15 cellular contexts compared by ENCODE assay signal in genomic region chr4:145786830-145787229, GRCh38.
DNase-seq lines count a peak whose midpoint lies in the region; ATAC-seq and TF ChIP-seq lines count a peak whose summit lies in the region.
"Had no signal": no experiment of that assay in that cellular context is flagged by ENCODE, and none has a peak within 500 bp of the region (broad histone marks: within the 10 kb centered on the region; RNA-seq: fewer than 3 reads in every experiment).

No MANE protein-coding gene starts in this region.

- H3K36me3 ChIP-seq in psoas muscle (ENCODE audit: insufficient read depth in 1 of 2, low read depth in 1 of 2) = no peaks in the 10 kb centered on the region

- peak overlapping the region; percentile 2 for H3K27ac Mint-ChIP-seq in activated T-cell treated with anti-CD3 and anti-CD28 coated beads, Interleukin-2, amount 50 U/mL, for 72 hours
- H3K27ac Mint-ChIP-seq in activated T-helper 1 cell treated with anti-CD3 and anti-CD28 coated beads, Interleukin-12 subunit alpha, Interleukin-12 subunit beta, Interleukin-2, Interleukin-4 antibody, amounts not matched to agents 30 ng/mL and 10 ng/mL and 1 ng/mL, durations not matched to agents 14 hours and 24 hours and 36 hours = peak overlapping the region; percentile 11
- no peak overlapping the region for H3K27ac Mint-ChIP-seq in T-helper 2 cell treated with Interferon-gamma antibody and Interleukin-4, amounts not matched to agents 5 μg/mL and 100 μg/mL, for 36 hours
- H3K27ac Mint-ChIP-seq: CD4-positive, alpha-beta T cell; HFFc6 had no signal

- peak; percentile 10 for DNase-seq in SKM-1 treated with dmso at 0.1 percent for 144 hours (lab: John Stamatoyannopoulos, UW; ENCODE audit: unreplicated experiment)
- DNase-seq in SKM-1 (lab: John Stamatoyannopoulos, UW; ENCODE audit: unreplicated experiment) = no peak
- DNase-seq in activated T-cell treated with anti-CD3 and anti-CD28 coated beads, Interleukin-2, amount 50 U/mL, for 72 hours = no peak
- no peak for DNase-seq in activated T-cell treated with anti-CD3 and anti-CD28 coated beads, Interleukin-2, amount 50 U/mL, for 1 hour
- no peak for DNase-seq in activated T-helper 1 cell treated with anti-CD3 and anti-CD28 coated beads, Interleukin-12 subunit alpha, Interleukin-12 subunit beta, Interleukin-2, Interleukin-4 antibody, amounts not matched to agents 30 ng/mL and 10 ng/mL and 1 ng/mL, durations not matched to agents 14 hours and 24 hours and 36 hours (ENCODE audit: low spot score)
- no peak for DNase-seq in psoas muscle
- DNase-seq in KG1 (lab: John Stamatoyannopoulos, UW) = no peak
- no peak for DNase-seq in T-helper 2 cell treated with Interferon-gamma antibody and Interleukin-4, amounts not matched to agents 5 μg/mL and 100 μg/mL, for 36 hours (ENCODE audit: low spot score)
- DNase-seq: ACHN; Calu3; CD4-positive, alpha-beta T cell; DMS 273 treated with DMSO at 0.1 percent for 48 hours; HCEC 1CT; HFFc6 had no signal

- peaks cover 42% of the 10 kb centered on the region for H3K4me1 Mint-ChIP-seq in activated T-cell treated with anti-CD3 and anti-CD28 coated beads, Interleukin-2, amount 50 U/mL, for 72 hours (ENCODE audit: low read depth)
- H3K4me1 Mint-ChIP-seq in activated T-helper 1 cell treated with anti-CD3 and anti-CD28 coated beads, Interleukin-12 subunit alpha, Interleukin-12 subunit beta, Interleukin-2, Interleukin-4 antibody, amounts not matched to agents 30 ng/mL and 10 ng/mL and 1 ng/mL, durations not matched to agents 14 hours and 24 hours and 36 hours (ENCODE audit: low read depth) = peaks cover 42% of the 10 kb centered on the region
- H3K4me1 Mint-ChIP-seq in T-helper 2 cell treated with Interferon-gamma antibody and Interleukin-4, amounts not matched to agents 5 μg/mL and 100 μg/mL, for 36 hours (ENCODE audit: low read depth) = peaks cover 6% of the 10 kb centered on the region

- H3K27me3 Mint-ChIP-seq in activated T-cell treated with anti-CD3 and anti-CD28 coated beads, Interleukin-2, amount 50 U/mL, for 72 hours (ENCODE audit: low read depth) = no peaks in the 10 kb centered on the region
- H3K27me3 Mint-ChIP-seq in activated T-helper 1 cell treated with anti-CD3 and anti-CD28 coated beads, Interleukin-12 subunit alpha, Interleukin-12 subunit beta, Interleukin-2, Interleukin-4 antibody, amounts not matched to agents 30 ng/mL and 10 ng/mL and 1 ng/mL, durations not matched to agents 14 hours and 24 hours and 36 hours (ENCODE audit: insufficient read depth) = no peaks in the 10 kb centered on the region
- H3K27me3 Mint-ChIP-seq in T-helper 2 cell treated with Interferon-gamma antibody and Interleukin-4, amounts not matched to agents 5 μg/mL and 100 μg/mL, for 36 hours (ENCODE audit: low read depth) = no peaks in the 10 kb centered on the region
- H3K27me3 Mint-ChIP-seq: CD4-positive, alpha-beta T cell had no signal

- H3K27me3 ChIP-seq in psoas muscle (ENCODE audit: insufficient read depth in 3 of 3, low read length in 2 of 3) = no peaks in the 10 kb centered on the region
- H3K27me3 ChIP-seq: BLaER1 treated with 17β-estradiol and CSF1 and Interleukin-3, amounts not matched to agents 10 nM and 100 nM had no signal

- peaks cover 9 to 19% of the 10 kb centered on the region in 2 donors for H3K9me3 Mint-ChIP-seq in activated T-cell treated with anti-CD3 and anti-CD28 coated beads, Interleukin-2, amount 50 U/mL, for 72 hours
- peaks cover 33% of the 10 kb centered on the region for H3K9me3 Mint-ChIP-seq in activated T-helper 1 cell treated with anti-CD3 and anti-CD28 coated beads, Interleukin-12 subunit alpha, Interleukin-12 subunit beta, Interleukin-2, Interleukin-4 antibody, amounts not matched to agents 30 ng/mL and 10 ng/mL and 1 ng/mL, durations not matched to agents 14 hours and 24 hours and 36 hours
- peaks cover 19% of the 10 kb centered on the region for H3K9me3 Mint-ChIP-seq in T-helper 2 cell treated with Interferon-gamma antibody and Interleukin-4, amounts not matched to agents 5 μg/mL and 100 μg/mL, for 36 hours

- no peak overlapping the region for H3K27ac ChIP-seq in psoas muscle
- H3K27ac ChIP-seq: BLaER1 treated with 17β-estradiol and CSF1 and Interleukin-3, amounts not matched to agents 10 nM and 100 nM had no signal

- H3K4me3 Mint-ChIP-seq in activated T-cell treated with anti-CD3 and anti-CD28 coated beads, Interleukin-2, amount 50 U/mL, for 72 hours = no peak overlapping the region
- no peak overlapping the region for H3K4me3 Mint-ChIP-seq in activated T-helper 1 cell treated with anti-CD3 and anti-CD28 coated beads, Interleukin-12 subunit alpha, Interleukin-12 subunit beta, Interleukin-2, Interleukin-4 antibody, amounts not matched to agents 30 ng/mL and 10 ng/mL and 1 ng/mL, durations not matched to agents 14 hours and 24 hours and 36 hours
- no peak overlapping the region for H3K4me3 Mint-ChIP-seq in T-helper 2 cell treated with Interferon-gamma antibody and Interleukin-4, amounts not matched to agents 5 μg/mL and 100 μg/mL, for 36 hours
- H3K4me3 Mint-ChIP-seq: CD4-positive, alpha-beta T cell; HFFc6 had no signal

- no peak overlapping the region for H3K4me3 ChIP-seq in psoas muscle
- H3K4me3 ChIP-seq: BLaER1 treated with 17β-estradiol and CSF1 and Interleukin-3, amounts not matched to agents 10 nM and 100 nM had no signal

- H3K36me3 Mint-ChIP-seq in activated T-cell treated with anti-CD3 and anti-CD28 coated beads, Interleukin-2, amount 50 U/mL, for 72 hours (ENCODE audit: insufficient read depth in 2 of 2) = peaks cover 21 to 50% of the 10 kb centered on the region in 2 donors
- peaks cover 52% of the 10 kb centered on the region for H3K36me3 Mint-ChIP-seq in activated T-helper 1 cell treated with anti-CD3 and anti-CD28 coated beads, Interleukin-12 subunit alpha, Interleukin-12 subunit beta, Interleukin-2, Interleukin-4 antibody, amounts not matched to agents 30 ng/mL and 10 ng/mL and 1 ng/mL, durations not matched to agents 14 hours and 24 hours and 36 hours (ENCODE audit: low read depth)
- peaks cover 41% of the 10 kb centered on the region for H3K36me3 Mint-ChIP-seq in T-helper 2 cell treated with Interferon-gamma antibody and Interleukin-4, amounts not matched to agents 5 μg/mL and 100 μg/mL, for 36 hours (ENCODE audit: low read depth)

- peaks cover 8% of the 10 kb centered on the region for H3K9me3 ChIP-seq in psoas muscle

- intact Hi-C loops in activated T-helper 1 cell treated with anti-CD3 and anti-CD28 coated beads, Interleukin-12 subunit alpha, Interleukin-12 subunit beta, Interleukin-2, Interleukin-4 antibody, amounts not matched to agents 30 ng/mL and 10 ng/mL and 1 ng/mL, durations not matched to agents 14 hours and 24 hours and 36 hours (cut with micrococcal nuclease) = no loop called here
- intact Hi-C loops in psoas muscle (cut with DNase I) = no loop called here

- ATAC-seq in activated T-cell treated with anti-CD3 and anti-CD28 coated beads, Interleukin-2, amount 50 U/mL, for 72 hours (replicated peaks in 1 of 2) = no peak
- ATAC-seq in psoas muscle = peak; percentile 42 to 95 (median 66)

- no peak for TF ChIP-seq CTCF in psoas muscle (IDR thresholded peaks at IDR 0.05)

- WGBS in psoas muscle, 3 donors = 68 to 81% (median 72%) methylated on average over 5 of the region's 5 CpGs

- H3K4me1 ChIP-seq in psoas muscle = peaks cover 21% of the 10 kb centered on the region

Comparison
In these comparisons a context has a peak if more than half of its experiments do, and no peak if none do; other contexts are left out.
1. ATAC-seq: peak in psoas muscle (4 of 4); none in activated T-cell treated with anti-CD3 and anti-CD28 coated beads, Interleukin-2, amount 50 U/mL, for 72 hours (0 of 2).